In genomic region chr16:14677627-14678026, GRCh38 we compare ENCODE assay signal across 22 cellular contexts. TPM values are rescaled to one million over a fixed set of nuclear protein-coding genes. Genes with fewer than 3 reads are reported as not detected.
A peak's percentile ranks its signal among the peaks of the same experiment; 100 is the strongest.
DNase-seq lines count a peak whose midpoint lies in the region; ATAC-seq, FAIRE-seq and TF ChIP-seq lines count a peak whose summit lies in the region.
"Had no signal": no experiment of that assay in that cellular context is flagged by ENCODE, and none has a peak within 500 bp of the region (broad histone marks: within the 10 kb centered on the region; RNA-seq: fewer than 3 reads in every experiment).

No MANE protein-coding gene starts in this region.

- H4K20me1 ChIP-seq in HepG2 (ENCODE audit: insufficient read depth, low read length) (no peaks in the 10 kb centered on the region), K562 (replicated peaks; ENCODE audit: control insufficient read depth, insufficient read depth, low read length) (no peaks in the 10 kb centered on the region)
- H4K20me1 ChIP-seq: BLaER1 treated with 17β-estradiol and CSF1 and Interleukin-3, amounts not matched to agents 10 nM and 100 nM had no signal

- no peaks in the 10 kb centered on the region for H3K79me2 ChIP-seq in HepG2 (ENCODE audit: insufficient read depth, low read length)
- H3K79me2 ChIP-seq in K562 (ENCODE audit: control insufficient read depth, insufficient read depth, low read length), result no peaks in the 10 kb centered on the region

- TF ChIP-seq RAD21 in HepG2 (CRISPR knock-in tag; IDR thresholded peaks at IDR 0.05) (no peak), K562 (CRISPR knock-in tag; conservative IDR thresholded peaks at IDR 0.05 in 1 of 2, IDR thresholded peaks at IDR 0.05 in 1 of 2) (no peak)

- no peaks in the 10 kb centered on the region for H3K36me3 ChIP-seq in HepG2 (replicated peaks in 1 of 2; ENCODE audit: control insufficient read depth in 1 of 2, insufficient read depth in 2 of 2, low read length in 2 of 2)
- H3K36me3 ChIP-seq in right lobe of liver, result no peaks in the 10 kb centered on the region
- H3K36me3 ChIP-seq in K562 (ENCODE audit: control insufficient read depth, insufficient read depth, low read length), result no peaks in the 10 kb centered on the region
- H3K36me3 ChIP-seq: BE2C; BLaER1 treated with 17β-estradiol and CSF1 and Interleukin-3, amounts not matched to agents 10 nM and 100 nM; HAP-1 had no signal

- FAIRE-seq in HepG2 (lab: Jason Lieb, UNC) (no peak), K562 (lab: Jason Lieb, UNC) (no peak)
- FAIRE-seq: A549, G401.6, H54 had no signal

- POLR2A ChIA-PET in HepG2 (lab: Yijun Ruan, JAX) (no interaction called here), K562 (lab: Yijun Ruan, JAX) (no interaction called here)

- TF ChIP-seq CTCF in HepG2 (CRISPR knock-in tag; IDR thresholded peaks at IDR 0.05) (no peak), right lobe of liver (IDR thresholded peaks at IDR 0.05) (no peak), K562 (IDR thresholded peaks at IDR 0.05 in 2 of 3, conservative IDR thresholded peaks at IDR 0.05 in 1 of 3; ENCODE audit: insufficient read depth in 2 of 3, low read depth in 1 of 3, low read length in 3 of 3) (no peak)

- H3K4me3 ChIP-seq in HepG2 (replicated peaks in 1 of 3; ENCODE audit: insufficient read depth in 1 of 3, low read depth in 2 of 3, low read length in 3 of 3) (no peak overlapping the region), right lobe of liver (no peak overlapping the region), K562 (no peak overlapping the region)
- H3K4me3 ChIP-seq: A549; BLaER1 treated with 17β-estradiol and CSF1 and Interleukin-3, amounts not matched to agents 10 nM and 100 nM; GM23338; HAP-1 had no signal

- CTCF ChIA-PET in HepG2 (lab: Yijun Ruan, JAX; ENCODE audit: low intra/inter-chr PET ratio, low total read pairs) (no interaction called here), K562 (lab: Yijun Ruan, JAX; ENCODE audit: low intra/inter-chr PET ratio) (no interaction called here)

- TF ChIP-seq EP300 in HepG2 (IDR thresholded peaks at IDR 0.05; ENCODE audit: low read depth in 2 of 2, low read length in 2 of 2) (no peak), HepG2 (CRISPR knock-in tag; IDR thresholded peaks at IDR 0.05; ENCODE audit: borderline replicate concordance) (no peak), K562 (IDR thresholded peaks at IDR 0.05; ENCODE audit: low read length) (no peak)

- H2AFZ ChIP-seq in HepG2 (ENCODE audit: low read length) (no peak overlapping the region), K562 (ENCODE audit: low read depth, low read length) (no peak overlapping the region)
- H2AFZ ChIP-seq: GM23338 had no signal

- intact Hi-C loops in HepG2 (cut with micrococcal nuclease; ENCODE audit: unreplicated experiment) (no loop called here), right lobe of liver (cut with DNase I) (no loop called here), K562 (cut with micrococcal nuclease) (no loop called here), posterior vena cava (cut with DNase I) (loop anchor here in 1 of 2 donors (1.0 kb wide), 1 partner anchor 17 kb away; no protein-coding TSS in a partner anchor)

- in situ Hi-C loops in HepG2 (cut with HindIII; ENCODE audit: extremely low pct_ligation_motif_present, low pct_unique_long_range_greater_than_20kb), result no loop called here
- in situ Hi-C loops in K562 (cut with MboI), result no loop called here

- 0 out of 5 replicates have a peak, but pooled peaks cover 0 to 4% of the 10 kb centered on the region in 2 experiments for H3K27me3 ChIP-seq in HepG2 (ENCODE audit: control insufficient read depth in 1 of 2, insufficient read depth in 2 of 2, low read length in 2 of 2)
- H3K27me3 ChIP-seq in right lobe of liver, result no peaks in the 10 kb centered on the region
- peaks cover 2 to 24% of the 10 kb centered on the region in 2 experiments; a peak in 3 of 5 replicates for H3K27me3 ChIP-seq in K562 (ENCODE audit: control insufficient read depth in 2 of 2, insufficient read depth in 2 of 2, low read length in 2 of 2)
- H3K27me3 ChIP-seq: BE2C; BLaER1 treated with 17β-estradiol and CSF1 and Interleukin-3, amounts not matched to agents 10 nM and 100 nM had no signal

- no TSS peak for BruUV-seq in HepG2 (replicated peaks; lab: Mats Ljungman, UMichigan)
- BruUV-seq in K562 (replicated peaks; lab: Mats Ljungman, UMichigan), result no TSS peak

- H3K4me1 ChIP-seq in HepG2 (ENCODE audit: insufficient read depth, low read length) (peaks cover 2% of the 10 kb centered on the region), right lobe of liver (peaks cover 0 to 3% (median under 1%) of the 10 kb centered on the region in 4 donors), K562 (replicated peaks in 1 of 2; ENCODE audit: control insufficient read depth in 2 of 2, insufficient read depth in 2 of 2, low read length in 2 of 2) (no peaks in the 10 kb centered on the region; a peak in 1 of 5 replicates)
- H3K4me1 ChIP-seq: BE2C, HAP-1 had no signal

- no peaks in the 10 kb centered on the region for H3K9me1 ChIP-seq in K562 (ENCODE audit: control insufficient read depth, insufficient read depth, low read length)

- no peak overlapping the region for H3K27ac ChIP-seq in HepG2 (ENCODE audit: extremely low read length, insufficient read depth, low read length)
- no peak overlapping the region for H3K27ac ChIP-seq in right lobe of liver
- H3K27ac ChIP-seq in K562 (ENCODE audit: extremely low read depth, low read depth, low read length), result no peak overlapping the region
- H3K27ac ChIP-seq: A549; BLaER1 treated with 17β-estradiol and CSF1 and Interleukin-3, amounts not matched to agents 10 nM and 100 nM had no signal

- H3K4me2 ChIP-seq in HepG2 (ENCODE audit: low read depth, low read length), result no peak overlapping the region
- H3K4me2 ChIP-seq in K562 (ENCODE audit: insufficient read depth, low read length), result no peak overlapping the region
- H3K4me2 ChIP-seq: A549; BLaER1 treated with 17β-estradiol and CSF1 and Interleukin-3, amounts not matched to agents 10 nM and 100 nM; GM23338 had no signal

- 62% methylated on average over 5 of the region's 5 CpGs for WGBS in HepG2 (ENCODE audit: low lambda C conversion rate)
- WGBS in right lobe of liver (ENCODE audit: insufficient coverage, low coverage, low lambda C conversion rate, missing lambda C conversion rate), result 86% methylated on average over 4 of the region's 5 CpGs
- WGBS in K562 (ENCODE audit: insufficient coverage, low coverage, missing lambda C conversion rate), result 17% methylated on average over 5 of the region's 5 CpGs

- H3K9me3 ChIP-seq in HepG2 (ENCODE audit: low read length), result no peaks in the 10 kb centered on the region
- H3K9me3 ChIP-seq in right lobe of liver, result no peaks in the 10 kb centered on the region
- H3K9me3 ChIP-seq in K562 (replicated peaks; ENCODE audit: control insufficient read depth, insufficient read depth, low read depth, low read length), result no peaks in the 10 kb centered on the region
- H3K9me3 ChIP-seq: A549, BE2C, HAP-1 had no signal

- ATAC-seq in HepG2 (no peak), right lobe of liver (no peak), K562 (no peak), HG02970 (IDR thresholded peaks at IDR 0.05; ENCODE audit: low FRiP score, unreplicated experiment) (no peak), GM18870 (IDR thresholded peaks at IDR 0.05; ENCODE audit: unreplicated experiment) (no peak)
- ATAC-seq: GM23338 had no signal

- DNase-seq in HepG2 (ENCODE audit: low spot score) (no peak), right lobe of liver (no peak), K562 (ENCODE audit: extremely low read depth in 1 of 4, low spot score in 3 of 4) (no peak), posterior vena cava (ENCODE audit: low spot score) (peak; percentile 25), islet precursor cell (no peak)
- DNase-seq: 8988T; ACHN; AML-193; BE2C; Calu3; CD4-positive, alpha-beta memory T cell; COR-L47; DMS53; DMS79 treated with DMSO at 0.1 percent for 48 hours had no signal

- TF ChIP-seq POLR2A in HepG2 (IDR thresholded peaks at IDR 0.05; ENCODE audit: insufficient read depth in 1 of 2, low read depth in 2 of 2, low read length in 2 of 2) (no peak), right lobe of liver (IDR thresholded peaks at IDR 0.05) (no peak), K562 (conservative IDR thresholded peaks at IDR 0.05) (no peak)

- no peak overlapping the region for H3K9ac ChIP-seq in HepG2 (ENCODE audit: insufficient read depth, low read depth, low read length)
- no peak overlapping the region for H3K9ac ChIP-seq in K562 (ENCODE audit: insufficient read depth in 1 of 2, low read depth in 2 of 2, low read length in 2 of 2)
- H3K9ac ChIP-seq: BLaER1 treated with 17β-estradiol and CSF1 and Interleukin-3, amounts not matched to agents 10 nM and 100 nM had no signal

RNA-seq across cellular contexts. Expression of gene PLA2G10, which starts 16.5 kb away (rescaled TPM):
- total RNA-seq in HepG2 (2016; rRNA removed; fragmentation: Illumina TruSeq; extraction: Trizol) (not detected in 2 replicates), right lobe of liver (not detected), K562 (2014; rRNA removed) (not detected in 2 replicates), K562 (2014; rRNA removed; fragmentation: Illumina TruSeq; extraction: Trizol) (not detected in 2 replicates), K562 (2015; rRNA removed; fragmentation: Illumina TruSeq; extraction: Trizol) (not detected in 2 replicates), K562 (2021) (not detected in 2 replicates), posterior vena cava (not detected)
- total RNA-seq in HepG2 (2016; cell fraction: cytosol; rRNA removed; fragmentation: Illumina TruSeq; extraction: Trizol; ENCODE audit: low read depth), result not detected in 2 replicates
- not detected in 2 replicates for total RNA-seq in HepG2 (2016; cell fraction: insoluble cytoplasmic fraction; rRNA removed; fragmentation: Illumina TruSeq; extraction: Trizol)
- total RNA-seq in HepG2 (2016; cell fraction: membrane; rRNA removed; fragmentation: Illumina TruSeq; extraction: Trizol), result not detected in 2 replicates
- not detected in 2 replicates for total RNA-seq in HepG2 (2016; cell fraction: nucleus; rRNA removed; fragmentation: Illumina TruSeq; extraction: Trizol)
- polyA plus RNA-seq in HepG2 (2011; rRNA removed) (not detected in 2 replicates), K562 (2011; rRNA removed) (not detected in 2 replicates), K562 (2014; fragmentation: Illumina TruSeq; extraction: Trizol) (not detected in 2 replicates), K562 (2014; fragmentation: Nextera tagmentation; extraction: Ambion mirVana) (not detected), K562 (2014; rRNA removed) (not detected in 2 replicates)
- 0.05 TPM in 1 of 2 replicates, not detected in the other for polyA plus RNA-seq in HepG2 (2011; cell fraction: cytosol; rRNA removed)
- polyA plus RNA-seq in HepG2 (2011; cell fraction: nucleus; rRNA removed), result not detected in 2 replicates
- not detected in 2 replicates for polyA plus RNA-seq in HepG2 (2012)
- not detected in 2 replicates for polyA plus RNA-seq in HepG2 (2016; cell fraction: cytosol; fragmentation: Illumina TruSeq; extraction: Trizol; ENCODE audit: low read depth)
- not detected in 2 replicates for polyA plus RNA-seq in HepG2 (2016; cell fraction: insoluble cytoplasmic fraction; fragmentation: Illumina TruSeq; extraction: Trizol; ENCODE audit: low read depth)
- polyA plus RNA-seq in HepG2 (2016; cell fraction: membrane; fragmentation: Illumina TruSeq; extraction: Trizol; ENCODE audit: low read depth), result not detected in 2 replicates
- not detected in 2 replicates for polyA plus RNA-seq in HepG2 (2016; cell fraction: nucleus; fragmentation: Illumina TruSeq; extraction: Trizol; ENCODE audit: insufficient read depth, low read depth)
- polyA minus RNA-seq in HepG2 (2011; rRNA and poly(A)+ RNA removed; ENCODE audit: low replicate concordance), result not detected in 2 replicates
- polyA minus RNA-seq in HepG2 (2011; cell fraction: cytosol; rRNA and poly(A)+ RNA removed), result not detected in 2 replicates
- polyA minus RNA-seq in HepG2 (2011; cell fraction: nucleus; rRNA and poly(A)+ RNA removed), result not detected in 2 replicates
- total RNA-seq in K562 (2011; cell fraction: chromatin; rRNA removed; ENCODE audit: low replicate concordance), result not detected in 2 replicates
- not detected in 2 replicates for total RNA-seq in K562 (2011; cell fraction: nucleolus; rRNA removed)
- total RNA-seq in K562 (2011; cell fraction: nucleoplasm; rRNA removed), result not detected in 2 replicates
- not detected in 2 replicates for polyA plus RNA-seq in K562 (2011; cell fraction: cytosol; rRNA removed)
- polyA plus RNA-seq in K562 (2011; cell fraction: nucleus; rRNA removed), result not detected in 2 replicates
- not detected in 2 replicates for polyA plus RNA-seq in K562 (2012)
- not detected in 2 replicates for polyA minus RNA-seq in K562 (2011; rRNA and poly(A)+ RNA removed)
- polyA minus RNA-seq in K562 (2011; cell fraction: cytosol; rRNA and poly(A)+ RNA removed), result not detected in 2 replicates
- polyA minus RNA-seq in K562 (2011; cell fraction: nucleus; rRNA and poly(A)+ RNA removed), result not detected in 2 replicates
- total RNA-seq: CD4-positive, alpha-beta memory T cell had no signal
- polyA plus RNA-seq: CD4-positive, alpha-beta memory T cell had no signal

RNA-seq across cellular contexts. Expression of gene NPIPA3, which starts 25.6 kb away (rescaled TPM):
- total RNA-seq in HepG2 (2016; rRNA removed; fragmentation: Illumina TruSeq; extraction: Trizol), result 0.71 TPM in 1 of 2 replicates, not detected in the other
- not detected in 2 replicates for total RNA-seq in HepG2 (2016; cell fraction: cytosol; rRNA removed; fragmentation: Illumina TruSeq; extraction: Trizol; ENCODE audit: low read depth)
- 0.76 TPM in 1 of 2 replicates, not detected in the other for total RNA-seq in HepG2 (2016; cell fraction: insoluble cytoplasmic fraction; rRNA removed; fragmentation: Illumina TruSeq; extraction: Trizol)
- not detected in 2 replicates for total RNA-seq in HepG2 (2016; cell fraction: membrane; rRNA removed; fragmentation: Illumina TruSeq; extraction: Trizol)
- total RNA-seq in HepG2 (2016; cell fraction: nucleus; rRNA removed; fragmentation: Illumina TruSeq; extraction: Trizol), result 0.69 and 1.1 TPM in 2 replicates
- 0.91 and 1.3 TPM in 2 replicates for polyA plus RNA-seq in HepG2 (2011; rRNA removed)
- 0.08 and 0.50 TPM in 2 replicates for polyA plus RNA-seq in HepG2 (2011; cell fraction: cytosol; rRNA removed)
- polyA plus RNA-seq in HepG2 (2011; cell fraction: nucleus; rRNA removed), result 0.71 and 1.8 TPM in 2 replicates
- 0.34 and 1.3 TPM in 2 replicates for polyA plus RNA-seq in HepG2 (2012)
- 0.22 TPM in 1 of 2 replicates, not detected in the other for polyA plus RNA-seq in HepG2 (2016; cell fraction: cytosol; fragmentation: Illumina TruSeq; extraction: Trizol; ENCODE audit: low read depth)
- 1.2 TPM in 1 of 2 replicates, not detected in the other for polyA plus RNA-seq in HepG2 (2016; cell fraction: insoluble cytoplasmic fraction; fragmentation: Illumina TruSeq; extraction: Trizol; ENCODE audit: low read depth)
- not detected in 2 replicates for polyA plus RNA-seq in HepG2 (2016; cell fraction: membrane; fragmentation: Illumina TruSeq; extraction: Trizol; ENCODE audit: low read depth)
- 2.3 and 2.4 TPM in 2 replicates for polyA plus RNA-seq in HepG2 (2016; cell fraction: nucleus; fragmentation: Illumina TruSeq; extraction: Trizol; ENCODE audit: insufficient read depth, low read depth)
- not detected in 2 replicates for polyA minus RNA-seq in HepG2 (2011; rRNA and poly(A)+ RNA removed; ENCODE audit: low replicate concordance)
- not detected in 2 replicates for polyA minus RNA-seq in HepG2 (2011; cell fraction: cytosol; rRNA and poly(A)+ RNA removed)
- polyA minus RNA-seq in HepG2 (2011; cell fraction: nucleus; rRNA and poly(A)+ RNA removed), result not detected in 2 replicates
- 1 to 10 TPM in 2 of 6 experiments, under 1 TPM in 1, not detected in 3; 0.86 to 1.9 (median 1.2) TPM for total RNA-seq in right lobe of liver
- 14.0 and 35.2 TPM in 2 replicates for total RNA-seq in K562 (2011; cell fraction: chromatin; rRNA removed; ENCODE audit: low replicate concordance)
- total RNA-seq in K562 (2011; cell fraction: nucleolus; rRNA removed), result 4.0 and 8.7 TPM in 2 replicates
- total RNA-seq in K562 (2011; cell fraction: nucleoplasm; rRNA removed), result 5.6 and 7.4 TPM in 2 replicates
- 2.0 TPM in 2 replicates for total RNA-seq in K562 (2014; rRNA removed)
- 4.0 and 4.5 TPM in 2 replicates for total RNA-seq in K562 (2014; rRNA removed; fragmentation: Illumina TruSeq; extraction: Trizol)
- total RNA-seq in K562 (2015; rRNA removed; fragmentation: Illumina TruSeq; extraction: Trizol), result 1.9 and 4.8 TPM in 2 replicates
- total RNA-seq in K562 (2021), result 3.4 and 3.8 TPM in 2 replicates
- polyA plus RNA-seq in K562 (2011; rRNA removed), result 1.4 TPM in 2 replicates
- polyA plus RNA-seq in K562 (2011; cell fraction: cytosol; rRNA removed), result 0.10 TPM in 1 of 2 replicates, not detected in the other
- polyA plus RNA-seq in K562 (2011; cell fraction: nucleus; rRNA removed), result 4.6 and 5.0 TPM in 2 replicates
- 4.0 and 4.3 TPM in 2 replicates for polyA plus RNA-seq in K562 (2012)
- polyA plus RNA-seq in K562 (2014; fragmentation: Illumina TruSeq; extraction: Trizol), result 2.7 and 5.2 TPM in 2 replicates
- polyA plus RNA-seq in K562 (2014; fragmentation: Nextera tagmentation; extraction: Ambion mirVana), result 1 to 10 TPM; 1.1 to 1.9 TPM
- polyA plus RNA-seq in K562 (2014; rRNA removed), result 6.6 and 8.8 TPM in 2 replicates
- 0.39 TPM in 1 of 2 replicates, not detected in the other for polyA minus RNA-seq in K562 (2011; rRNA and poly(A)+ RNA removed)
- polyA minus RNA-seq in K562 (2011; cell fraction: cytosol; rRNA and poly(A)+ RNA removed), result not detected in 2 replicates
- 0.54 and 1.2 TPM in 2 replicates for polyA minus RNA-seq in K562 (2011; cell fraction: nucleus; rRNA and poly(A)+ RNA removed)
- total RNA-seq in posterior vena cava, result 1 to 10 TPM; 2.8 to 7.6 TPM

RNA-seq across cellular contexts. Expression of gene BFAR, which starts 44.9 kb away (rescaled TPM):
- 96.9 and 98.2 TPM in 2 replicates for total RNA-seq in HepG2 (2016; rRNA removed; fragmentation: Illumina TruSeq; extraction: Trizol)
- 35.9 and 40.9 TPM in 2 replicates for total RNA-seq in HepG2 (2016; cell fraction: cytosol; rRNA removed; fragmentation: Illumina TruSeq; extraction: Trizol; ENCODE audit: low read depth)
- total RNA-seq in HepG2 (2016; cell fraction: insoluble cytoplasmic fraction; rRNA removed; fragmentation: Illumina TruSeq; extraction: Trizol), result 88.6 and 96.1 TPM in 2 replicates
- 89.4 and 93.4 TPM in 2 replicates for total RNA-seq in HepG2 (2016; cell fraction: membrane; rRNA removed; fragmentation: Illumina TruSeq; extraction: Trizol)
- 68.6 and 78.4 TPM in 2 replicates for total RNA-seq in HepG2 (2016; cell fraction: nucleus; rRNA removed; fragmentation: Illumina TruSeq; extraction: Trizol)
- 91.6 and 120 TPM in 2 replicates for polyA plus RNA-seq in HepG2 (2011; rRNA removed)
- polyA plus RNA-seq in HepG2 (2011; cell fraction: cytosol; rRNA removed), result 104 and 117 TPM in 2 replicates
- 33.4 and 38.4 TPM in 2 replicates for polyA plus RNA-seq in HepG2 (2011; cell fraction: nucleus; rRNA removed)
- polyA plus RNA-seq in HepG2 (2012), result 101 and 126 TPM in 2 replicates
- 37.6 and 38.7 TPM in 2 replicates for polyA plus RNA-seq in HepG2 (2016; cell fraction: cytosol; fragmentation: Illumina TruSeq; extraction: Trizol; ENCODE audit: low read depth)
- polyA plus RNA-seq in HepG2 (2016; cell fraction: insoluble cytoplasmic fraction; fragmentation: Illumina TruSeq; extraction: Trizol; ENCODE audit: low read depth), result 100 and 109 TPM in 2 replicates
- polyA plus RNA-seq in HepG2 (2016; cell fraction: membrane; fragmentation: Illumina TruSeq; extraction: Trizol; ENCODE audit: low read depth), result 80.8 and 84.4 TPM in 2 replicates
- 99.3 and 101 TPM in 2 replicates for polyA plus RNA-seq in HepG2 (2016; cell fraction: nucleus; fragmentation: Illumina TruSeq; extraction: Trizol; ENCODE audit: insufficient read depth, low read depth)
- 84.9 and 154 TPM in 2 replicates for polyA minus RNA-seq in HepG2 (2011; rRNA and poly(A)+ RNA removed; ENCODE audit: low replicate concordance)
- polyA minus RNA-seq in HepG2 (2011; cell fraction: cytosol; rRNA and poly(A)+ RNA removed), result 73.7 and 80.7 TPM in 2 replicates
- polyA minus RNA-seq in HepG2 (2011; cell fraction: nucleus; rRNA and poly(A)+ RNA removed), result 75.8 and 77.7 TPM in 2 replicates
- 10 to 100 TPM; 17.4 to 31.2 (median 22.9) TPM for total RNA-seq in right lobe of liver
- 75.3 and 78.0 TPM in 2 replicates for total RNA-seq in K562 (2011; cell fraction: chromatin; rRNA removed; ENCODE audit: low replicate concordance)
- total RNA-seq in K562 (2011; cell fraction: nucleolus; rRNA removed), result 63.4 and 72.2 TPM in 2 replicates
- 65.4 and 88.9 TPM in 2 replicates for total RNA-seq in K562 (2011; cell fraction: nucleoplasm; rRNA removed)
- 42.8 and 45.0 TPM in 2 replicates for total RNA-seq in K562 (2014; rRNA removed)
- total RNA-seq in K562 (2014; rRNA removed; fragmentation: Illumina TruSeq; extraction: Trizol), result 62.5 and 81.4 TPM in 2 replicates
- 58.1 and 60.4 TPM in 2 replicates for total RNA-seq in K562 (2015; rRNA removed; fragmentation: Illumina TruSeq; extraction: Trizol)
- 53.5 and 58.2 TPM in 2 replicates for total RNA-seq in K562 (2021)
- polyA plus RNA-seq in K562 (2011; rRNA removed), result 54.1 and 71.9 TPM in 2 replicates
- polyA plus RNA-seq in K562 (2011; cell fraction: cytosol; rRNA removed), result 40.6 and 58.1 TPM in 2 replicates
- polyA plus RNA-seq in K562 (2011; cell fraction: nucleus; rRNA removed), result 15.7 and 17.1 TPM in 2 replicates
- polyA plus RNA-seq in K562 (2012), result 48.1 and 54.2 TPM in 2 replicates
- polyA plus RNA-seq in K562 (2014; fragmentation: Illumina TruSeq; extraction: Trizol), result 82.6 and 82.8 TPM in 2 replicates
- 10 to 100 TPM; 55.2 to 57.7 TPM for polyA plus RNA-seq in K562 (2014; fragmentation: Nextera tagmentation; extraction: Ambion mirVana)
- polyA plus RNA-seq in K562 (2014; rRNA removed), result 61.8 and 70.5 TPM in 2 replicates
- polyA minus RNA-seq in K562 (2011; rRNA and poly(A)+ RNA removed), result 60.9 and 80.5 TPM in 2 replicates
- polyA minus RNA-seq in K562 (2011; cell fraction: cytosol; rRNA and poly(A)+ RNA removed), result 24.8 and 28.9 TPM in 2 replicates
- polyA minus RNA-seq in K562 (2011; cell fraction: nucleus; rRNA and poly(A)+ RNA removed), result 15.1 and 30.1 TPM in 2 replicates
- 10 to 100 TPM; 41.8 to 45.4 TPM for total RNA-seq in posterior vena cava

RNA-seq across cellular contexts. Expression of gene PARN, which starts 47.6 kb away (rescaled TPM):
- total RNA-seq in HepG2 (2016; rRNA removed; fragmentation: Illumina TruSeq; extraction: Trizol), result 47.6 and 54.8 TPM in 2 replicates
- 25.3 and 26.1 TPM in 2 replicates for total RNA-seq in HepG2 (2016; cell fraction: cytosol; rRNA removed; fragmentation: Illumina TruSeq; extraction: Trizol; ENCODE audit: low read depth)
- total RNA-seq in HepG2 (2016; cell fraction: insoluble cytoplasmic fraction; rRNA removed; fragmentation: Illumina TruSeq; extraction: Trizol), result 46.1 and 54.7 TPM in 2 replicates
- total RNA-seq in HepG2 (2016; cell fraction: membrane; rRNA removed; fragmentation: Illumina TruSeq; extraction: Trizol), result 22.1 and 23.9 TPM in 2 replicates
- total RNA-seq in HepG2 (2016; cell fraction: nucleus; rRNA removed; fragmentation: Illumina TruSeq; extraction: Trizol), result 57.0 and 57.3 TPM in 2 replicates
- 11.7 and 13.3 TPM in 2 replicates for polyA plus RNA-seq in HepG2 (2011; rRNA removed)
- polyA plus RNA-seq in HepG2 (2011; cell fraction: cytosol; rRNA removed), result 7.3 and 10.1 TPM in 2 replicates
- 21.8 and 27.8 TPM in 2 replicates for polyA plus RNA-seq in HepG2 (2011; cell fraction: nucleus; rRNA removed)
- polyA plus RNA-seq in HepG2 (2012), result 25.7 and 33.7 TPM in 2 replicates
- 4.9 and 5.1 TPM in 2 replicates for polyA plus RNA-seq in HepG2 (2016; cell fraction: cytosol; fragmentation: Illumina TruSeq; extraction: Trizol; ENCODE audit: low read depth)
- 52.1 and 52.5 TPM in 2 replicates for polyA plus RNA-seq in HepG2 (2016; cell fraction: insoluble cytoplasmic fraction; fragmentation: Illumina TruSeq; extraction: Trizol; ENCODE audit: low read depth)
- polyA plus RNA-seq in HepG2 (2016; cell fraction: membrane; fragmentation: Illumina TruSeq; extraction: Trizol; ENCODE audit: low read depth), result 10.4 and 12.2 TPM in 2 replicates
- 43.6 and 48.8 TPM in 2 replicates for polyA plus RNA-seq in HepG2 (2016; cell fraction: nucleus; fragmentation: Illumina TruSeq; extraction: Trizol; ENCODE audit: insufficient read depth, low read depth)
- 17.2 and 35.9 TPM in 2 replicates for polyA minus RNA-seq in HepG2 (2011; rRNA and poly(A)+ RNA removed; ENCODE audit: low replicate concordance)
- polyA minus RNA-seq in HepG2 (2011; cell fraction: cytosol; rRNA and poly(A)+ RNA removed), result 18.8 and 27.2 TPM in 2 replicates
- 66.4 and 70.1 TPM in 2 replicates for polyA minus RNA-seq in HepG2 (2011; cell fraction: nucleus; rRNA and poly(A)+ RNA removed)
- 10 to 100 TPM; 12.1 to 28.0 (median 15.6) TPM for total RNA-seq in right lobe of liver
- total RNA-seq in K562 (2011; cell fraction: chromatin; rRNA removed; ENCODE audit: low replicate concordance), result 41.3 and 80.1 TPM in 2 replicates
- 24.1 and 31.0 TPM in 2 replicates for total RNA-seq in K562 (2011; cell fraction: nucleolus; rRNA removed)
- 37.2 and 45.2 TPM in 2 replicates for total RNA-seq in K562 (2011; cell fraction: nucleoplasm; rRNA removed)
- total RNA-seq in K562 (2014; rRNA removed), result 23.6 and 29.6 TPM in 2 replicates
- total RNA-seq in K562 (2014; rRNA removed; fragmentation: Illumina TruSeq; extraction: Trizol), result 41.3 and 50.3 TPM in 2 replicates
- total RNA-seq in K562 (2015; rRNA removed; fragmentation: Illumina TruSeq; extraction: Trizol), result 44.8 and 48.1 TPM in 2 replicates
- total RNA-seq in K562 (2021), result 30.5 and 36.3 TPM in 2 replicates
- 33.6 and 40.4 TPM in 2 replicates for polyA plus RNA-seq in K562 (2011; rRNA removed)
- polyA plus RNA-seq in K562 (2011; cell fraction: cytosol; rRNA removed), result 16.5 and 29.7 TPM in 2 replicates
- polyA plus RNA-seq in K562 (2011; cell fraction: nucleus; rRNA removed), result 29.1 and 36.3 TPM in 2 replicates
- 31.3 and 37.2 TPM in 2 replicates for polyA plus RNA-seq in K562 (2012)
- polyA plus RNA-seq in K562 (2014; fragmentation: Illumina TruSeq; extraction: Trizol), result 47.0 and 51.3 TPM in 2 replicates
- 10 to 100 TPM in 1 of 2 experiments, 1 to 10 TPM in 1; 9.6 to 18.5 TPM for polyA plus RNA-seq in K562 (2014; fragmentation: Nextera tagmentation; extraction: Ambion mirVana)
- polyA plus RNA-seq in K562 (2014; rRNA removed), result 42.1 and 45.9 TPM in 2 replicates
- polyA minus RNA-seq in K562 (2011; rRNA and poly(A)+ RNA removed), result 50.0 and 52.1 TPM in 2 replicates
- 14.5 and 24.4 TPM in 2 replicates for polyA minus RNA-seq in K562 (2011; cell fraction: cytosol; rRNA and poly(A)+ RNA removed)
- 22.6 and 35.7 TPM in 2 replicates for polyA minus RNA-seq in K562 (2011; cell fraction: nucleus; rRNA and poly(A)+ RNA removed)
- total RNA-seq in posterior vena cava, result 10 to 100 TPM; 27.2 to 27.9 TPM

Comparison
In these comparisons a context has a peak if more than half of its experiments do, and no peak if none do; other contexts are left out.
1. Of the 241 proteins assayed by ChIP-seq in both HepG2 and K562: peak only in HepG2: FOXK2 and ZNF282; only in K562: EHMT2 and KDM1A; in both: none; in neither: 231; mixed calls (peak in some experiments, not most) for 6.